11 cellular contexts compared by ENCODE assay signal in genomic region chr7:28855538-28856217, GRCh38.
DNase-seq lines count a peak whose midpoint lies in the region; ATAC-seq and TF ChIP-seq lines count a peak whose summit lies in the region.
"Had no signal": no experiment of that assay in that cellular context is flagged by ENCODE, and none has a peak within 500 bp of the region (broad histone marks: within the 10 kb centered on the region; RNA-seq: fewer than 3 reads in every experiment).

No MANE protein-coding gene starts in this region.

- H3K9me3 ChIP-seq in left lung: no peaks in the 10 kb centered on the region
- H3K9me3 ChIP-seq: esophagus squamous epithelium had no signal

- H3K27ac ChIP-seq in left lung: no peak overlapping the region
- H3K27ac ChIP-seq: esophagus squamous epithelium had no signal

- H3K4me3 ChIP-seq in epithelial cell of esophagus (ENCODE audit: low read length) (no peak overlapping the region), left lung (no peak overlapping the region)
- H3K4me3 ChIP-seq: esophagus squamous epithelium had no signal

- no peaks in the 10 kb centered on the region for H3K36me3 Mint-ChIP-seq in immature natural killer cell
- H3K36me3 Mint-ChIP-seq: activated naive CD8-positive, alpha-beta T cell treated with anti-CD3 and anti-CD28 coated beads, Interleukin-2, amount 10 ng/mL, durations not matched to agents 7 days and 5 days had no signal

- DNase-seq in ELF-1 (ENCODE audit: low read depth, low spot score) (peak; percentile 51), NCI-H460 (ENCODE audit: extremely low read depth, low read depth) (peak; percentile 59), epithelial cell of esophagus (ENCODE audit: low read depth) (peak; percentile 93), non-pigmented ciliary epithelial cell (ENCODE audit: low read depth) (peak; percentile 89), immature natural killer cell (no peak), left lung (no peak), head of caudate nucleus (no peak)
- DNase-seq: activated CD4-positive, alpha-beta T cell treated with anti-CD3 and anti-CD28 coated beads, Interleukin-2, amount 50 U/mL, for 1 hour; activated naive CD8-positive, alpha-beta T cell treated with anti-CD3 and anti-CD28 coated beads, Interleukin-2, amount 10 ng/mL, durations not matched to agents 7 days and 5 days; esophagus squamous epithelium had no signal

- peaks cover 12 to 30% (median 14%) of the 10 kb centered on the region in 3 donors for H3K27me3 Mint-ChIP-seq in immature natural killer cell (ENCODE audit: low read depth in 3 of 3)

- TF ChIP-seq CTCF in epithelial cell of esophagus (IDR thresholded peaks at IDR 0.05; ENCODE audit: insufficient read depth, low read depth, low read length, missing control alignments) (no peak), left lung (IDR thresholded peaks at IDR 0.05) (no peak)

- H3K4me1 ChIP-seq in left lung: peaks cover 4 to 15% of the 10 kb centered on the region in 2 donors

- peaks cover 8 to 15% of the 10 kb centered on the region in 2 donors for H3K4me1 Mint-ChIP-seq in immature natural killer cell

- intact Hi-C loops in left lung (cut with DNase I): loop anchor here in 1 of 2 donors (10.0 kb wide), 1 partner anchor 461 kb away; no protein-coding TSS in a partner anchor
- intact Hi-C loops in head of caudate nucleus (cut with DNase I): loop anchor here (10.0 kb wide), 1 partner anchor 241 kb away; no protein-coding TSS in a partner anchor

- H3K27ac Mint-ChIP-seq in immature natural killer cell: no peak overlapping the region
- H3K27ac Mint-ChIP-seq: activated naive CD8-positive, alpha-beta T cell treated with anti-CD3 and anti-CD28 coated beads, Interleukin-2, amount 10 ng/mL, durations not matched to agents 7 days and 5 days had no signal

- no peak overlapping the region for H3K4me3 Mint-ChIP-seq in immature natural killer cell
- H3K4me3 Mint-ChIP-seq: activated naive CD8-positive, alpha-beta T cell treated with anti-CD3 and anti-CD28 coated beads, Interleukin-2, amount 10 ng/mL, durations not matched to agents 7 days and 5 days had no signal

- no peak for ATAC-seq in GM18498 (IDR thresholded peaks at IDR 0.05; ENCODE audit: unreplicated experiment)
- no peak for ATAC-seq in left lung

- peaks cover 0 to 2% (median 0%) of the 10 kb centered on the region in 6 donors for H3K9me3 Mint-ChIP-seq in immature natural killer cell
- H3K9me3 Mint-ChIP-seq: activated naive CD8-positive, alpha-beta T cell treated with anti-CD3 and anti-CD28 coated beads, Interleukin-2, amount 10 ng/mL, durations not matched to agents 7 days and 5 days had no signal

- peaks cover 21 to 80% of the 10 kb centered on the region in 2 donors for H3K27me3 ChIP-seq in left lung

- H3K36me3 ChIP-seq in left lung: no peaks in the 10 kb centered on the region
- H3K36me3 ChIP-seq: esophagus squamous epithelium had no signal

Comparison
In these comparisons a context has a peak if more than half of its experiments do, and no peak if none do; other contexts are left out.
1. DNase-seq: peak in ELF-1 (single experiment), NCI-H460 (single experiment), epithelial cell of esophagus (single experiment) and non-pigmented ciliary epithelial cell (single experiment); none in immature natural killer cell (0 of 3), left lung (0 of 2) and head of caudate nucleus (0 of 42).